ENCODE assay signal across 8 cellular contexts in genomic region chr16:69286941-69287713, GRCh38. TPM values are rescaled to one million over a fixed set of nuclear protein-coding genes. Genes with fewer than 3 reads are reported as not detected.
DNase-seq lines count a peak whose midpoint lies in the region; ATAC-seq and TF ChIP-seq lines count a peak whose summit lies in the region.

No MANE protein-coding gene starts in this region.

- H3K9ac ChIP-seq in adipocyte (ENCODE audit: low read length), result peak overlapping the region; percentile 79

- H3K27me3 ChIP-seq in adipocyte (replicated peaks; ENCODE audit: control insufficient read depth, insufficient read depth, low read length) (no peaks in the 10 kb centered on the region), right atrium auricular region (no peaks in the 10 kb centered on the region)

- H3K27ac Mint-ChIP-seq in CD14-positive monocyte, result no peak overlapping the region

- H3K9me3 ChIP-seq in adipocyte (ENCODE audit: control insufficient read depth, low read length) (no peaks in the 10 kb centered on the region), right atrium auricular region (no peaks in the 10 kb centered on the region)

- peaks cover 5% of the 10 kb centered on the region for H3K4me1 Mint-ChIP-seq in CD14-positive monocyte

- peaks cover 0 to 11% (median 5%) of the 10 kb centered on the region in 3 donors for H3K27me3 Mint-ChIP-seq in CD14-positive monocyte (ENCODE audit: low read depth in 3 of 3)

- H3K36me3 ChIP-seq in adipocyte (ENCODE audit: control insufficient read depth, insufficient read depth, low read length, severe bottlenecking) (peaks cover 20% of the 10 kb centered on the region), right atrium auricular region (no peaks in the 10 kb centered on the region)

- ATAC-seq in GM18867 (IDR thresholded peaks at IDR 0.05; ENCODE audit: unreplicated experiment), result no peak
- no peak for ATAC-seq in HG02642 (IDR thresholded peaks at IDR 0.05; ENCODE audit: poor library complexity, unreplicated experiment)

- H3K4me3 Mint-ChIP-seq in CD14-positive monocyte, result no peak overlapping the region

- peak overlapping the region; percentile 16 to 47 for H3K27ac ChIP-seq in right atrium auricular region

- no peak for DNase-seq in CD14-positive monocyte (ENCODE audit: low spot score)
- DNase-seq in GM19238 (ENCODE audit: insufficient read length, low spot score), result peak; percentile 5
- peak; percentile 5 for DNase-seq in NCI-H774 (lab: John Stamatoyannopoulos, UW)
- DNase-seq in adipocyte (ENCODE audit: low read depth), result peak; percentile 93
- peak; percentile 84 for DNase-seq in right atrium auricular region (ENCODE audit: low spot score)
- DNase-seq in smooth muscle cell of the brain vasculature (ENCODE audit: low read depth, low spot score), result peak; percentile 62

- peaks cover 0 to 2% (median 0%) of the 10 kb centered on the region in 7 donors for H3K9me3 Mint-ChIP-seq in CD14-positive monocyte

- H3K4me3 ChIP-seq in adipocyte (ENCODE audit: low read length), result peak overlapping the region; percentile 47
- H3K4me3 ChIP-seq in right atrium auricular region, result no peak overlapping the region

- TF ChIP-seq CTCF in CD14-positive monocyte (IDR thresholded peaks at IDR 0.05), result peak; percentile 80
- peak in 1 of 2 donors; percentile 79 for TF ChIP-seq CTCF in right atrium auricular region (IDR thresholded peaks at IDR 0.05)

- peaks cover 3 to 7% of the 10 kb centered on the region in 2 donors for H3K36me3 Mint-ChIP-seq in CD14-positive monocyte

- intact Hi-C loops in CD14-positive monocyte (cut with micrococcal nuclease), result loop anchor here (1.0 to 5.0 kb wide), 2 partner anchors 135 to 137 kb away; no protein-coding TSS in a partner anchor

- H3K4me1 ChIP-seq in adipocyte (ENCODE audit: control insufficient read depth, insufficient read depth, low read length) (peaks cover 31% of the 10 kb centered on the region), right atrium auricular region (peaks cover 0 to 12% of the 10 kb centered on the region in 2 donors)

RNA-seq across cellular contexts. Expression of gene VPS4A, which starts 24.0 kb away (rescaled TPM):
- 10 to 100 TPM; 18.2 to 21.8 TPM for polyA plus RNA-seq in CD14-positive monocyte
- 10 to 100 TPM; 25.4 to 36.4 TPM for total RNA-seq in right atrium auricular region

RNA-seq across cellular contexts. Expression of gene PDF, which starts 43.3 kb away (rescaled TPM):
- 1 to 10 TPM; 4.2 to 7.2 TPM for polyA plus RNA-seq in CD14-positive monocyte
- 10 to 100 TPM; 11.8 to 12.8 TPM for total RNA-seq in right atrium auricular region

RNA-seq across cellular contexts. Expression of gene COG8, which starts 52.2 kb away (rescaled TPM):
- polyA plus RNA-seq in CD14-positive monocyte, result 10 to 100 TPM; 21.6 to 24.1 TPM
- 10 to 100 TPM; 24.4 to 31.8 TPM for total RNA-seq in right atrium auricular region

RNA-seq across cellular contexts. Expression of gene NIP7, which starts 52.4 kb away (rescaled TPM):
- polyA plus RNA-seq in CD14-positive monocyte, result 10 to 100 TPM; 14.2 to 16.4 TPM
- total RNA-seq in right atrium auricular region, result 1 to 10 TPM; 5.9 to 6.6 TPM
